Comparison of ENCODE assay signal across 9 cellular contexts in the genomic region with DNA sequence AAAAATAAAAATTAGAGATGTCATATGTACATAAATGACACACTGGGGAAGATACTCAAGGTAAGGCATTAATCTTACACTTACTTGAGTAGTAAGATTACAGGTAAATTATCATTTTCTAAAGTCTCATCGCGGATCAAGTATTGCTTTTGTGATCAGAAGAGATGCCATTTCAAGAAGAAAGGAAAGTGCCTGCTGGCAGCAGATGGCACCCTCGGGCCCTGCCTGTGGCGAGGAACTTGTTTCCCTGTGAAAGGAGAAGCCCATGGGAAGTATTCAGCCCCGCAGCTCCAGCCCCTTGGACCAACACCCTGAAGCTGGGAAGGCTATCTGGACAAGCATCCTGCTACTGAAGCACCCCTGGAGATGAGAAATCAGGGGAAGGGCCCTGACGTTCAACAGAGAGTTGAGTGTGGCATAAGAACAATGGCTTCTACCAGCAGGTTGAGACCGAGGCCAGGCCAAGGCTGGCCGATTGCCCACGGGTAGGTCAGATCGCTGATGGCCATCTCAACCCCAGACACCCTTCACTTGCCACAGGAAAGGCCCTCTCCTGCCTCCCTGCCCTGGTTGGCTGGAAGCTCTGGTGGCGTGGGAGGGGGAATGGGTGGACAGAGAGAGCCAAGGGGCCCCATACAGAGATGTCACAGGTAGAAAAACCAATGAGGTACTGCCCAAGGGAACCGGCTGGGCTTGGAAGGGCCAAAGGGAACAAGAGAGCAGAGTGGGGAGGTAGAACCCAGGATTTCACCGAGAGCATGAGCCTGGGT. TPM values are rescaled to one million over a fixed set of nuclear protein-coding genes. Genes with fewer than 3 reads are reported as not detected.
DNase-seq lines count a peak whose midpoint lies in the region; ATAC-seq and TF ChIP-seq lines count a peak whose summit lies in the region.
"Had no signal": no experiment of that assay in that cellular context is flagged by ENCODE, and none has a peak within 500 bp of the region (broad histone marks: within the 10 kb centered on the region; RNA-seq: fewer than 3 reads in every experiment).

No MANE protein-coding gene starts in this region.

- H4K20me1 ChIP-seq in PC-3 (ENCODE audit: low read length) = no peaks in the 10 kb centered on the region

- no peak overlapping the region for H3K9ac ChIP-seq in PC-3 (ENCODE audit: low read length)

- no TSS peak for BruUV-seq in PC-3 (replicated peaks; lab: Mats Ljungman, UMichigan)

- no peaks in the 10 kb centered on the region for H3K36me3 ChIP-seq in PC-3 (ENCODE audit: low read depth, low read length)

- H3K4me2 ChIP-seq in PC-3 (ENCODE audit: low read length) = no peak overlapping the region

- peak overlapping the region; percentile 72 for H3K27ac Mint-ChIP-seq in activated T-cell treated with anti-CD3 and anti-CD28 coated beads, Interleukin-2, amount 50 U/mL, for 72 hours
- peak overlapping the region; percentile 87 for H3K27ac Mint-ChIP-seq in stimulated activated memory B cell treated with anti-CD40 and anti-IgM and Interleukin-4, amounts not matched to agents 10 μg/mL and 1 μg/mL and 100 μg/mL, for 72 hours

- no peak for DNase-seq in activated T-cell treated with anti-CD3 and anti-CD28 coated beads, Interleukin-2, amount 50 U/mL, for 72 hours
- DNase-seq in activated T-cell treated with anti-CD3 and anti-CD28 coated beads for 4 hours = no peak
- no peak for DNase-seq in PC-3
- no peak for DNase-seq in epithelial cell of proximal tubule (ENCODE audit: low read depth)
- no peak for DNase-seq in putamen (ENCODE audit: low spot score)
- DNase-seq: activated gamma-delta T cell had no signal

- H3K27me3 ChIP-seq in PC-3 (ENCODE audit: low read length) = no peaks in the 10 kb centered on the region

- H3K27ac ChIP-seq in PC-3 (ENCODE audit: low read length) = no peak overlapping the region

- no peak overlapping the region for H2AFZ ChIP-seq in PC-3 (ENCODE audit: low read length)

- POLR2A ChIA-PET in PC-3 (lab: Charles Lee; ENCODE audit: unreplicated experiment) = no interaction called here

- H3K4me3 ChIP-seq in PC-3 (ENCODE audit: low read length) = no peak overlapping the region
- H3K4me3 ChIP-seq in epithelial cell of proximal tubule (ENCODE audit: low read depth, low read length) = no peak overlapping the region

- no peaks in the 10 kb centered on the region for H3K36me3 Mint-ChIP-seq in activated T-cell treated with anti-CD3 and anti-CD28 coated beads, Interleukin-2, amount 50 U/mL, for 72 hours (ENCODE audit: insufficient read depth in 2 of 2)
- H3K36me3 Mint-ChIP-seq in stimulated activated memory B cell treated with anti-CD40 and anti-IgM and Interleukin-4, amounts not matched to agents 10 μg/mL and 1 μg/mL and 100 μg/mL, for 72 hours = no peaks in the 10 kb centered on the region

- no peaks in the 10 kb centered on the region for H3K27me3 Mint-ChIP-seq in activated T-cell treated with anti-CD3 and anti-CD28 coated beads, Interleukin-2, amount 50 U/mL, for 72 hours (ENCODE audit: low read depth)
- no peaks in the 10 kb centered on the region for H3K27me3 Mint-ChIP-seq in stimulated activated memory B cell treated with anti-CD40 and anti-IgM and Interleukin-4, amounts not matched to agents 10 μg/mL and 1 μg/mL and 100 μg/mL, for 72 hours

- no peaks in the 10 kb centered on the region for H3K9me2 ChIP-seq in PC-3 (replicated peaks; ENCODE audit: low read length)

- peak; percentile 26 for TF ChIP-seq CTCF in PC-3 (conservative IDR thresholded peaks at IDR 0.05; ENCODE audit: low read depth, low read length)
- peak; percentile 32 for TF ChIP-seq CTCF in epithelial cell of proximal tubule (conservative IDR thresholded peaks at IDR 0.05; ENCODE audit: low read depth, low read length)

- CTCF ChIA-PET in PC-3 (lab: Charles Lee) = no interaction called here

- H3K4me1 ChIP-seq in PC-3 (ENCODE audit: insufficient read depth, low read length) = peaks cover 8% of the 10 kb centered on the region

- H3K79me2 ChIP-seq in PC-3 (ENCODE audit: low read length) = no peaks in the 10 kb centered on the region

- no peaks in the 10 kb centered on the region for H3F3A ChIP-seq in PC-3 (ENCODE audit: low read length, unreplicated experiment)

- no peaks in the 10 kb centered on the region for H3K9me3 Mint-ChIP-seq in activated T-cell treated with anti-CD3 and anti-CD28 coated beads, Interleukin-2, amount 50 U/mL, for 72 hours
- H3K9me3 Mint-ChIP-seq in stimulated activated memory B cell treated with anti-CD40 and anti-IgM and Interleukin-4, amounts not matched to agents 10 μg/mL and 1 μg/mL and 100 μg/mL, for 72 hours = peaks cover 2% of the 10 kb centered on the region

- peak overlapping the region; percentile 58 to 59 for H3K4me3 Mint-ChIP-seq in activated T-cell treated with anti-CD3 and anti-CD28 coated beads, Interleukin-2, amount 50 U/mL, for 72 hours
- H3K4me3 Mint-ChIP-seq in stimulated activated memory B cell treated with anti-CD40 and anti-IgM and Interleukin-4, amounts not matched to agents 10 μg/mL and 1 μg/mL and 100 μg/mL, for 72 hours = no peak overlapping the region

- ATAC-seq in activated T-cell treated with anti-CD3 and anti-CD28 coated beads, Interleukin-2, amount 50 U/mL, for 72 hours (replicated peaks in 1 of 2) = no peak
- ATAC-seq in PC-3 (no peak), GM18870 (IDR thresholded peaks at IDR 0.05; ENCODE audit: unreplicated experiment) (no peak), GM19023 (IDR thresholded peaks at IDR 0.05; ENCODE audit: unreplicated experiment) (no peak)
- no peak for ATAC-seq in stimulated activated memory B cell treated with anti-CD40 and anti-IgM and Interleukin-4, amounts not matched to agents 10 μg/mL and 1 μg/mL and 100 μg/mL, for 72 hours

- H3K4me1 Mint-ChIP-seq in activated T-cell treated with anti-CD3 and anti-CD28 coated beads, Interleukin-2, amount 50 U/mL, for 72 hours (ENCODE audit: low read depth) = peaks cover 30% of the 10 kb centered on the region
- H3K4me1 Mint-ChIP-seq in stimulated activated memory B cell treated with anti-CD40 and anti-IgM and Interleukin-4, amounts not matched to agents 10 μg/mL and 1 μg/mL and 100 μg/mL, for 72 hours = peaks cover 19% of the 10 kb centered on the region

- intact Hi-C loops in PC-3 (cut with micrococcal nuclease) = no loop called here

- no peaks in the 10 kb centered on the region for H3K9me3 ChIP-seq in PC-3 (ENCODE audit: low read length)

RNA-seq across cellular contexts. Expression of a gene that starts 18.8 kb away (rescaled TPM):
- 10 to 100 TPM; 10.1 to 11.3 TPM for total RNA-seq in activated T-cell treated with anti-CD3 and anti-CD28 coated beads, Interleukin-2, amount 50 U/mL, for 72 hours
- 18.9 and 27.6 TPM in 2 replicates for total RNA-seq in PC-3 (2014; rRNA removed)
- 14.0 and 26.9 TPM in 2 replicates for total RNA-seq in epithelial cell of proximal tubule

RNA-seq across cellular contexts. Expression of a gene that starts 38.8 kb away (rescaled TPM):
- 10 to 100 TPM; 21.0 to 21.7 TPM for total RNA-seq in activated T-cell treated with anti-CD3 and anti-CD28 coated beads, Interleukin-2, amount 50 U/mL, for 72 hours
- total RNA-seq in PC-3 (2014; rRNA removed) (6.2 and 9.5 TPM in 2 replicates), epithelial cell of proximal tubule (10.7 and 11.6 TPM in 2 replicates)

RNA-seq across cellular contexts. Expression of a gene that starts 38.8 kb away (rescaled TPM):
- total RNA-seq in activated T-cell treated with anti-CD3 and anti-CD28 coated beads, Interleukin-2, amount 50 U/mL, for 72 hours = 1 to 10 TPM; 4.6 TPM
- 0.26 and 1.5 TPM in 2 replicates for total RNA-seq in PC-3 (2014; rRNA removed)
- total RNA-seq in epithelial cell of proximal tubule = 0.29 and 0.94 TPM in 2 replicates
